Comparison of ENCODE assay signal across 8 cellular contexts in the genomic region with DNA sequence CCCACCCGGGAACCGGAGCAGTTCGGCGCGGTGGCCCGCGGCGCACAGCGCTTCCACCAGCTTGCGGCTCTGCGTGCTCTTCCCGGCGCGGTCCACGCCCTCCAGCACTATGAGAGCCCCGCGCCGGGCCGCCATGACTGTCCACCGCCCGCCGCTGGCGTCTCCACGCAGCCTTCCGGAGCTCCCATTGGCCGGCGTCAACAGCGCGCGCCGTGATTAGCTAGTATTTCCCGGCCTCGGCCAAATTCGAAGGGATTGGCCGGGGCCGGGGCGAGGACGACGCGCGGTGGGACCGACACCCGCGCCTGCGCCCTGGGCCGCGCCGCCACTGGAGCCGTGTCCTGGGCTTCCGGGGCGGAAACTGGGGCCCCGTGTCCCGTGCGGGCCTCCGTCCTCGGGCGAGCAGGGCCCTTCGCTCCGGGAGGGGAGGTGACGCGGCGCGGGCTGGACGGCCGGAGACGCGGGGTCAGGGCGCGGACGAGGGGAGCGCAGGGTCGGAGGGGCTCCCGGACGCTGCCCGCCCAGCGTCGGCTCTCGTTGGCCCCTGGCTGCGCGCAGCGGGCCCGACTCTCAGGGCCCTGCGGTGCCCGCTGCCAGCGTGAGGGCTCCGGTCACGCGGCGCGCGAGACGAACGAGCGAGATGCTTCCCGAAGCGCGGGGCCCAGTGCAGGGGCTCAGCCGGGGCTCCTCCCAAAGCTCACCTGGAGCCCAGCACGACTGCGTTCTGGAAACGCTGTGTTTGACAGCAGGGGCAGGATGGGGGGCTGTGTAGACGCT. TPM values are rescaled to one million over a fixed set of nuclear protein-coding genes. Genes with fewer than 3 reads are reported as not detected.
A peak's percentile ranks its signal among the peaks of the same experiment; 100 is the strongest.
DNase-seq lines count a peak whose midpoint lies in the region; ATAC-seq and TF ChIP-seq lines count a peak whose summit lies in the region.

A gene with protein sequence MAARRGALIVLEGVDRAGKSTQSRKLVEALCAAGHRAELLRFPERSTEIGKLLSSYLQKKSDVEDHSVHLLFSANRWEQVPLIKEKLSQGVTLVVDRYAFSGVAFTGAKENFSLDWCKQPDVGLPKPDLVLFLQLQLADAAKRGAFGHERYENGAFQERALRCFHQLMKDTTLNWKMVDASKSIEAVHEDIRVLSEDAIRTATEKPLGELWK (minus strand): TSS at position 167 of the 777 bp plus-strand sequence. CDS start 32 bp downstream, at position 135.

- H3K9ac ChIP-seq in parathyroid adenoma = peak within 1 kb of the TSS; percentile 64

- no peaks in the 10 kb centered on the region for H3K79me2 ChIP-seq in parathyroid adenoma

- no peak for TF ChIP-seq CTCF in GM12865 (IDR thresholded peaks at IDR 0.05; ENCODE audit: insufficient read depth, low read depth, low read length, missing control alignments)
- no peak for TF ChIP-seq CTCF in parathyroid adenoma (IDR thresholded peaks at IDR 0.05)
- TF ChIP-seq CTCF in tibial artery (IDR thresholded peaks at IDR 0.05) = no peak

- H3K4me1 ChIP-seq in parathyroid adenoma (peaks cover 13% of the 10 kb centered on the region), tibial artery (peaks cover 0 to 33% (median 27%) of the 10 kb centered on the region in 4 donors)

- intact Hi-C loops in Right ventricle myocardium inferior (cut with DNase I) (loop anchor here (1.0 to 5.0 kb wide), 2 partner anchors 45 to 50 kb away; a partner anchor contains a TSS), tibial artery (cut with DNase I; ENCODE audit: low total_unique reads) (loop anchor here (2.0 to 10.0 kb wide), 3 partner anchors 45 to 188 kb away; a partner anchor contains a TSS)

- H3K27me3 ChIP-seq in parathyroid adenoma (ENCODE audit: control insufficient read depth, insufficient read depth, low read length) (no peaks in the 10 kb centered on the region), tibial artery (no peaks in the 10 kb centered on the region)

- no peaks in the 10 kb centered on the region for H3K36me3 ChIP-seq in parathyroid adenoma (ENCODE audit: control insufficient read depth, insufficient read depth, low read length)
- H3K36me3 ChIP-seq in tibial artery = peaks cover 7 to 28% (median 9%) of the 10 kb centered on the region in 3 donors

- peak within 1 kb of the TSS; percentile 96 for H2AFZ ChIP-seq in parathyroid adenoma

- H3K4me3 ChIP-seq in GM12865 (ENCODE audit: low read depth, low read length) = peak within 1 kb of the TSS; percentile 96
- peak within 1 kb of the TSS; percentile 72 for H3K4me3 ChIP-seq in parathyroid adenoma (ENCODE audit: low read depth, low read length)
- H3K4me3 ChIP-seq in tibial artery = peak within 1 kb of the TSS; percentile 74 to 89

- H3K27ac ChIP-seq in parathyroid adenoma (peak within 1 kb of the TSS; percentile 88), tibial artery (peak within 1 kb of the TSS; percentile 87 to 95)

- H3K4me2 ChIP-seq in parathyroid adenoma (ENCODE audit: low read length) = peak within 1 kb of the TSS; percentile 94

- DNase-seq in GM12865 (ENCODE audit: low read depth) (peak; percentile 98), NCI-H1417 treated with DMSO at 0.1 percent for 48 hours (lab: John Stamatoyannopoulos, UW) (peak; percentile 78), SW 1271 (lab: John Stamatoyannopoulos, UW) (peak; percentile 93 to 95), Right ventricle myocardium inferior (ENCODE audit: missing footprints) (peak; percentile 99), tibial artery (peak; percentile 96 to 98)
- peak; percentile 86 for DNase-seq in activated naive CD8-positive, alpha-beta T cell treated with anti-CD3 and anti-CD28 coated beads, Interleukin-2, amount 50 U/mL, for 16 hours (ENCODE audit: low read depth, low spot score)

- no peaks in the 10 kb centered on the region for H3K9me3 ChIP-seq in parathyroid adenoma (ENCODE audit: control insufficient read depth, low read length)
- H3K9me3 ChIP-seq in tibial artery = no peaks in the 10 kb centered on the region

- ATAC-seq in HG02759 (IDR thresholded peaks at IDR 0.05; ENCODE audit: unreplicated experiment) (peak; percentile 97), Right ventricle myocardium inferior (peak; percentile 99)

RNA-seq across cellular contexts. Expression of the gene that starts here (rescaled TPM):
- total RNA-seq in Right ventricle myocardium inferior = 11.1 TPM

Comparison
In these comparisons a context has a peak if more than half of its experiments do, and no peak if none do; other contexts are left out.
1. Peak in every context shown above with its lines: DNase-seq, ATAC-seq, H3K4me3 ChIP-seq and H3K27ac ChIP-seq.